ENCODE assay signal across 16 cellular contexts in the genomic region with DNA sequence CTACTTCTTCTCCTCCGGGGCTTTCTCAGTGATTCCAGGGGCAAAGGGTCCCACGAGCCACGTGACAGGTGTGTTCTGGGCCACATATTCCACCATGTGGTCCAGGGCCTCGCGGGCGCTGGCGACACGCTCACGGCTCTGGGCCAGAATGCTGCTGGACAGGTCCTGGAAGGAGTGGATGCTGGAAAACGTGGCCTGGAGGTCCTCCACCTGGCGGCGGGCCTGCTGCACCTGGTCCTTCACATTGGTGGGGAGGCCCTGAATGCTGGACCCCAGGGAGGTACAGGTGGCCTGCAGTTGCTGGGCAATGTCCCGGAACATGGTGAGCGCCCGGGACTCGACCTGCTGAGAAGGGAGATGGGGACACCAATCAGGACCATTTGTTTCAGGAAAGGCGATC. TPM values are rescaled to one million over a fixed set of nuclear protein-coding genes. Genes with fewer than 3 reads are reported as not detected.
DNase-seq lines count a peak whose midpoint lies in the region; ATAC-seq, FAIRE-seq and TF ChIP-seq lines count a peak whose summit lies in the region.
"Had no signal": no experiment of that assay in that cellular context is flagged by ENCODE, and none has a peak within 500 bp of the region (broad histone marks: within the 10 kb centered on the region; RNA-seq: fewer than 3 reads in every experiment).

No MANE protein-coding gene starts in this region.

- H3K79me2 ChIP-seq in HepG2 (ENCODE audit: insufficient read depth, low read length) = no peaks in the 10 kb centered on the region

- peak overlapping the region; percentile 59 for H3K4me3 Mint-ChIP-seq in endothelial cell (ENCODE audit: unreplicated experiment)
- H3K4me3 Mint-ChIP-seq in osteocyte (ENCODE audit: unreplicated experiment) = no peak overlapping the region
- H3K4me3 Mint-ChIP-seq: CD4-positive, CD25-positive, alpha-beta regulatory T cell; H9 had no signal

- H3K4me1 Mint-ChIP-seq in endothelial cell (ENCODE audit: unreplicated experiment) (no peaks in the 10 kb centered on the region), osteocyte (ENCODE audit: unreplicated experiment) (peaks cover 13% of the 10 kb centered on the region)
- H3K4me1 Mint-ChIP-seq: H9 had no signal

- H3K4me2 ChIP-seq in HepG2 (ENCODE audit: low read depth, low read length) = no peak overlapping the region
- H3K4me2 ChIP-seq: BLaER1 had no signal

- FAIRE-seq in HepG2 (lab: Jason Lieb, UNC) = no peak

- ATAC-seq in HepG2 = no peak
- no peak for ATAC-seq in right lobe of liver

- in situ Hi-C loops in HepG2 (cut with HindIII; ENCODE audit: extremely low pct_ligation_motif_present, low pct_unique_long_range_greater_than_20kb) = no loop called here

- peaks cover 32% of the 10 kb centered on the region for H3K4me1 ChIP-seq in HepG2 (ENCODE audit: insufficient read depth, low read length)
- H3K4me1 ChIP-seq in right lobe of liver = peaks cover 0 to 11% (median 3%) of the 10 kb centered on the region in 4 donors
- H3K4me1 ChIP-seq: BLaER1 had no signal

- peaks cover 7 to 29% of the 10 kb centered on the region in 2 experiments; a peak in 4 of 5 replicates for H3K36me3 ChIP-seq in HepG2 (replicated peaks in 1 of 2; ENCODE audit: control insufficient read depth in 1 of 2, insufficient read depth in 2 of 2, low read length in 2 of 2)
- peaks cover 0 to 10% (median 0%) of the 10 kb centered on the region in 4 donors for H3K36me3 ChIP-seq in right lobe of liver

- no peak for TF ChIP-seq CTCF in HepG2 (CRISPR knock-in tag; IDR thresholded peaks at IDR 0.05)
- no peak for TF ChIP-seq CTCF in right lobe of liver (IDR thresholded peaks at IDR 0.05)
- no peak for TF ChIP-seq CTCF in endothelial cell (IDR thresholded peaks at IDR 0.05; ENCODE audit: unreplicated experiment)
- TF ChIP-seq CTCF in osteocyte (IDR thresholded peaks at IDR 0.05) = no peak

- no peak overlapping the region for H3K27ac Mint-ChIP-seq in endothelial cell (ENCODE audit: unreplicated experiment)
- no peak overlapping the region for H3K27ac Mint-ChIP-seq in osteocyte (ENCODE audit: unreplicated experiment)
- H3K27ac Mint-ChIP-seq: CD4-positive, CD25-positive, alpha-beta regulatory T cell; H9; IgD-negative memory B cell had no signal

- no peak for TF ChIP-seq RAD21 in HepG2 (CRISPR knock-in tag; IDR thresholded peaks at IDR 0.05)

- POLR2A ChIA-PET in HepG2 (lab: Yijun Ruan, JAX) = no interaction called here

- TF ChIP-seq POLR2A in HepG2 (IDR thresholded peaks at IDR 0.05; ENCODE audit: insufficient read depth in 1 of 2, low read depth in 2 of 2, low read length in 2 of 2) = no peak
- no peak for TF ChIP-seq POLR2A in right lobe of liver (IDR thresholded peaks at IDR 0.05)

- peaks cover 41% of the 10 kb centered on the region for H3K36me3 Mint-ChIP-seq in endothelial cell (ENCODE audit: low read depth, unreplicated experiment)
- H3K36me3 Mint-ChIP-seq in osteocyte (ENCODE audit: unreplicated experiment) = peaks cover 35% of the 10 kb centered on the region

- H3K9me3 ChIP-seq in HepG2 (ENCODE audit: low read length) = no peaks in the 10 kb centered on the region
- no peaks in the 10 kb centered on the region for H3K9me3 ChIP-seq in right lobe of liver
- H3K9me3 ChIP-seq: BLaER1 had no signal

- no peaks in the 10 kb centered on the region for H4K20me1 ChIP-seq in HepG2 (ENCODE audit: insufficient read depth, low read length)
- H4K20me1 ChIP-seq: BLaER1 had no signal

- no TSS peak for BruUV-seq in HepG2 (replicated peaks; lab: Mats Ljungman, UMichigan)

- H3K4me3 ChIP-seq in HepG2 (replicated peaks in 1 of 3; ENCODE audit: insufficient read depth in 1 of 3, low read depth in 2 of 3, low read length in 3 of 3) = no peak overlapping the region
- H3K4me3 ChIP-seq in right lobe of liver = no peak overlapping the region
- H3K4me3 ChIP-seq: BLaER1, GM23248 had no signal

- CTCF ChIA-PET in HepG2 (lab: Yijun Ruan, JAX; ENCODE audit: low intra/inter-chr PET ratio, low total read pairs) = no interaction called here

- DNase-seq in HepG2 (ENCODE audit: low spot score) (no peak), right lobe of liver (no peak), endothelial cell (ENCODE audit: low spot score) (no peak), osteocyte (ENCODE audit: extremely low spot score, unreplicated experiment) (peak; percentile 84), NCI-H510A (lab: John Stamatoyannopoulos, UW) (no peak), anterior cingulate cortex (lab: John Stamatoyannopoulos, UW) (no peak)
- no peak for DNase-seq in NK-92 treated with Interleukin-12 subunit alpha and Interleukin-12 subunit beta, amount 100 ng/mL, for 24 hours (lab: John Stamatoyannopoulos, UW)
- DNase-seq: 8988T; AML-193; Calu3; CD4-positive, CD25-positive, alpha-beta regulatory T cell; DMS 273 treated with DMSO at 0.1 percent for 48 hours; GM23248; H9 had no signal

- 96% methylated on average over 17 of the region's 17 CpGs for WGBS in HepG2 (ENCODE audit: low lambda C conversion rate)
- WGBS in right lobe of liver (ENCODE audit: insufficient coverage, low coverage, low lambda C conversion rate, missing lambda C conversion rate) = no CpG with 5 or more reads among the region's 17 CpGs

- H3K27me3 ChIP-seq in HepG2 (ENCODE audit: control insufficient read depth in 1 of 2, insufficient read depth in 2 of 2, low read length in 2 of 2) (no peaks in the 10 kb centered on the region), right lobe of liver (no peaks in the 10 kb centered on the region)
- H3K27me3 ChIP-seq: BLaER1 had no signal

- no peak overlapping the region for H3K9ac ChIP-seq in HepG2 (ENCODE audit: insufficient read depth, low read depth, low read length)
- H3K9ac ChIP-seq: BLaER1 had no signal

- H3K27me3 Mint-ChIP-seq in endothelial cell (ENCODE audit: unreplicated experiment) = peaks cover 3% of the 10 kb centered on the region
- no peaks in the 10 kb centered on the region for H3K27me3 Mint-ChIP-seq in osteocyte (ENCODE audit: unreplicated experiment)
- H3K27me3 Mint-ChIP-seq: CD4-positive, CD25-positive, alpha-beta regulatory T cell; IgD-negative memory B cell had no signal

- intact Hi-C loops in HepG2 (cut with micrococcal nuclease; ENCODE audit: unreplicated experiment) = no loop called here
- intact Hi-C loops in right lobe of liver (cut with DNase I) = no loop called here

- H2AFZ ChIP-seq in HepG2 (ENCODE audit: low read length) = no peak overlapping the region
- H2AFZ ChIP-seq: GM23248 had no signal

- no peaks in the 10 kb centered on the region for H3K9me3 Mint-ChIP-seq in endothelial cell (ENCODE audit: unreplicated experiment)
- no peaks in the 10 kb centered on the region for H3K9me3 Mint-ChIP-seq in osteocyte (ENCODE audit: unreplicated experiment)
- H3K9me3 Mint-ChIP-seq: CD4-positive, CD25-positive, alpha-beta regulatory T cell; H9; IgD-negative memory B cell had no signal

- H3K27ac ChIP-seq in HepG2 (ENCODE audit: extremely low read length, insufficient read depth, low read length) (no peak overlapping the region), right lobe of liver (no peak overlapping the region)
- H3K27ac ChIP-seq: BLaER1 had no signal

- TF ChIP-seq EP300 in HepG2 (IDR thresholded peaks at IDR 0.05; ENCODE audit: low read depth in 2 of 2, low read length in 2 of 2) (no peak), HepG2 (CRISPR knock-in tag; IDR thresholded peaks at IDR 0.05; ENCODE audit: borderline replicate concordance) (no peak)

RNA-seq across cellular contexts. Expression of gene TICAM1, which starts 7.7 kb away (rescaled TPM):
- total RNA-seq in HepG2 (2016; rRNA removed; fragmentation: Illumina TruSeq; extraction: Trizol) = 0.95 and 1.3 TPM in 2 replicates
- 0.30 and 0.44 TPM in 2 replicates for total RNA-seq in HepG2 (2016; cell fraction: cytosol; rRNA removed; fragmentation: Illumina TruSeq; extraction: Trizol; ENCODE audit: low read depth)
- total RNA-seq in HepG2 (2016; cell fraction: insoluble cytoplasmic fraction; rRNA removed; fragmentation: Illumina TruSeq; extraction: Trizol) = 1.0 and 1.3 TPM in 2 replicates
- total RNA-seq in HepG2 (2016; cell fraction: membrane; rRNA removed; fragmentation: Illumina TruSeq; extraction: Trizol) = 1.2 and 1.4 TPM in 2 replicates
- 0.47 and 1.1 TPM in 2 replicates for total RNA-seq in HepG2 (2016; cell fraction: nucleus; rRNA removed; fragmentation: Illumina TruSeq; extraction: Trizol)
- 0.33 and 0.61 TPM in 2 replicates for polyA plus RNA-seq in HepG2 (2011; rRNA removed)
- polyA plus RNA-seq in HepG2 (2011; cell fraction: cytosol; rRNA removed) = 0.45 and 0.47 TPM in 2 replicates
- 1.7 and 2.4 TPM in 2 replicates for polyA plus RNA-seq in HepG2 (2011; cell fraction: nucleus; rRNA removed)
- 2.7 and 4.4 TPM in 2 replicates for polyA plus RNA-seq in HepG2 (2012)
- 0.70 and 0.91 TPM in 2 replicates for polyA plus RNA-seq in HepG2 (2016; cell fraction: cytosol; fragmentation: Illumina TruSeq; extraction: Trizol; ENCODE audit: low read depth)
- polyA plus RNA-seq in HepG2 (2016; cell fraction: insoluble cytoplasmic fraction; fragmentation: Illumina TruSeq; extraction: Trizol; ENCODE audit: low read depth) = 3.0 and 3.7 TPM in 2 replicates
- 1.5 and 1.9 TPM in 2 replicates for polyA plus RNA-seq in HepG2 (2016; cell fraction: membrane; fragmentation: Illumina TruSeq; extraction: Trizol; ENCODE audit: low read depth)
- polyA plus RNA-seq in HepG2 (2016; cell fraction: nucleus; fragmentation: Illumina TruSeq; extraction: Trizol; ENCODE audit: insufficient read depth, low read depth) = 4.0 and 4.6 TPM in 2 replicates
- polyA minus RNA-seq in HepG2 (2011; rRNA and poly(A)+ RNA removed; ENCODE audit: low replicate concordance) = 0.70 and 1.7 TPM in 2 replicates
- polyA minus RNA-seq in HepG2 (2011; cell fraction: cytosol; rRNA and poly(A)+ RNA removed) = 1.4 and 1.6 TPM in 2 replicates
- 0.50 and 0.52 TPM in 2 replicates for polyA minus RNA-seq in HepG2 (2011; cell fraction: nucleus; rRNA and poly(A)+ RNA removed)
- total RNA-seq in right lobe of liver = 10 to 100 TPM in 1 of 6 experiments, 1 to 10 TPM in 5; 6.9 to 14.6 (median 9.4) TPM
- total RNA-seq in endothelial cell (ENCODE audit: unreplicated experiment) = 3.5 TPM
- total RNA-seq in osteocyte = 6.2 and 6.6 TPM in 2 replicates

RNA-seq across cellular contexts. Expression of gene PLIN3, which starts 28.3 kb away (rescaled TPM):
- total RNA-seq in HepG2 (2016; rRNA removed; fragmentation: Illumina TruSeq; extraction: Trizol) = 49.3 and 59.8 TPM in 2 replicates
- 8.6 and 11.0 TPM in 2 replicates for total RNA-seq in HepG2 (2016; cell fraction: cytosol; rRNA removed; fragmentation: Illumina TruSeq; extraction: Trizol; ENCODE audit: low read depth)
- total RNA-seq in HepG2 (2016; cell fraction: insoluble cytoplasmic fraction; rRNA removed; fragmentation: Illumina TruSeq; extraction: Trizol) = 52.7 and 59.0 TPM in 2 replicates
- total RNA-seq in HepG2 (2016; cell fraction: membrane; rRNA removed; fragmentation: Illumina TruSeq; extraction: Trizol) = 25.3 and 25.7 TPM in 2 replicates
- total RNA-seq in HepG2 (2016; cell fraction: nucleus; rRNA removed; fragmentation: Illumina TruSeq; extraction: Trizol) = 20.1 and 21.0 TPM in 2 replicates
- polyA plus RNA-seq in HepG2 (2011; rRNA removed) = 57.9 and 69.4 TPM in 2 replicates
- 64.8 and 97.9 TPM in 2 replicates for polyA plus RNA-seq in HepG2 (2011; cell fraction: cytosol; rRNA removed)
- polyA plus RNA-seq in HepG2 (2011; cell fraction: nucleus; rRNA removed) = 34.7 and 36.0 TPM in 2 replicates
- 36.2 and 55.0 TPM in 2 replicates for polyA plus RNA-seq in HepG2 (2012)
- polyA plus RNA-seq in HepG2 (2016; cell fraction: cytosol; fragmentation: Illumina TruSeq; extraction: Trizol; ENCODE audit: low read depth) = 10.8 and 11.1 TPM in 2 replicates
- 68.3 and 74.9 TPM in 2 replicates for polyA plus RNA-seq in HepG2 (2016; cell fraction: insoluble cytoplasmic fraction; fragmentation: Illumina TruSeq; extraction: Trizol; ENCODE audit: low read depth)
- polyA plus RNA-seq in HepG2 (2016; cell fraction: membrane; fragmentation: Illumina TruSeq; extraction: Trizol; ENCODE audit: low read depth) = 20.0 and 20.9 TPM in 2 replicates
- polyA plus RNA-seq in HepG2 (2016; cell fraction: nucleus; fragmentation: Illumina TruSeq; extraction: Trizol; ENCODE audit: insufficient read depth, low read depth) = 31.2 and 32.3 TPM in 2 replicates
- polyA minus RNA-seq in HepG2 (2011; rRNA and poly(A)+ RNA removed; ENCODE audit: low replicate concordance) = 93.3 and 183 TPM in 2 replicates
- polyA minus RNA-seq in HepG2 (2011; cell fraction: cytosol; rRNA and poly(A)+ RNA removed) = 76.8 and 81.5 TPM in 2 replicates
- polyA minus RNA-seq in HepG2 (2011; cell fraction: nucleus; rRNA and poly(A)+ RNA removed) = 26.5 and 32.3 TPM in 2 replicates
- 10 to 100 TPM; 10.8 to 53.9 (median 19.6) TPM for total RNA-seq in right lobe of liver
- 73.1 TPM for total RNA-seq in endothelial cell (ENCODE audit: unreplicated experiment)
- 77.8 and 77.9 TPM in 2 replicates for total RNA-seq in osteocyte

RNA-seq across cellular contexts. Expression of gene FEM1A, which starts 47.7 kb away (rescaled TPM):
- total RNA-seq in HepG2 (2016; rRNA removed; fragmentation: Illumina TruSeq; extraction: Trizol) = 10.8 and 11.6 TPM in 2 replicates
- 1.9 and 2.0 TPM in 2 replicates for total RNA-seq in HepG2 (2016; cell fraction: cytosol; rRNA removed; fragmentation: Illumina TruSeq; extraction: Trizol; ENCODE audit: low read depth)
- 10.8 and 11.2 TPM in 2 replicates for total RNA-seq in HepG2 (2016; cell fraction: insoluble cytoplasmic fraction; rRNA removed; fragmentation: Illumina TruSeq; extraction: Trizol)
- 8.3 and 9.0 TPM in 2 replicates for total RNA-seq in HepG2 (2016; cell fraction: membrane; rRNA removed; fragmentation: Illumina TruSeq; extraction: Trizol)
- total RNA-seq in HepG2 (2016; cell fraction: nucleus; rRNA removed; fragmentation: Illumina TruSeq; extraction: Trizol) = 6.7 and 7.8 TPM in 2 replicates
- polyA plus RNA-seq in HepG2 (2011; rRNA removed) = 3.2 and 4.2 TPM in 2 replicates
- 3.1 and 4.4 TPM in 2 replicates for polyA plus RNA-seq in HepG2 (2011; cell fraction: cytosol; rRNA removed)
- polyA plus RNA-seq in HepG2 (2011; cell fraction: nucleus; rRNA removed) = 3.3 and 4.8 TPM in 2 replicates
- 0.23 and 0.29 TPM in 2 replicates for polyA plus RNA-seq in HepG2 (2012)
- 0.88 and 1.0 TPM in 2 replicates for polyA plus RNA-seq in HepG2 (2016; cell fraction: cytosol; fragmentation: Illumina TruSeq; extraction: Trizol; ENCODE audit: low read depth)
- 8.3 and 9.1 TPM in 2 replicates for polyA plus RNA-seq in HepG2 (2016; cell fraction: insoluble cytoplasmic fraction; fragmentation: Illumina TruSeq; extraction: Trizol; ENCODE audit: low read depth)
- 4.1 and 4.3 TPM in 2 replicates for polyA plus RNA-seq in HepG2 (2016; cell fraction: membrane; fragmentation: Illumina TruSeq; extraction: Trizol; ENCODE audit: low read depth)
- polyA plus RNA-seq in HepG2 (2016; cell fraction: nucleus; fragmentation: Illumina TruSeq; extraction: Trizol; ENCODE audit: insufficient read depth, low read depth) = 6.8 TPM in 2 replicates
- polyA minus RNA-seq in HepG2 (2011; rRNA and poly(A)+ RNA removed; ENCODE audit: low replicate concordance) = 16.5 and 16.7 TPM in 2 replicates
- 4.8 and 5.5 TPM in 2 replicates for polyA minus RNA-seq in HepG2 (2011; cell fraction: cytosol; rRNA and poly(A)+ RNA removed)
- 6.6 and 7.5 TPM in 2 replicates for polyA minus RNA-seq in HepG2 (2011; cell fraction: nucleus; rRNA and poly(A)+ RNA removed)
- total RNA-seq in right lobe of liver = 10 to 100 TPM in 2 of 6 experiments, 1 to 10 TPM in 4; 4.7 to 11.9 (median 5.6) TPM
- total RNA-seq in endothelial cell (ENCODE audit: unreplicated experiment) = 12.0 TPM
- total RNA-seq in osteocyte = 12.0 and 13.2 TPM in 2 replicates
